ENCODE assay signal across 23 cellular contexts in genomic region chr2:173181982-173182381, GRCh38.
"Had no signal": no experiment of that assay in that cellular context is flagged by ENCODE, and none has a peak within 500 bp of the region (broad histone marks: within the 10 kb centered on the region; RNA-seq: fewer than 3 reads in every experiment).

No MANE protein-coding gene starts in this region.

- H3K4me1 ChIP-seq: left lung, lower lobe of right lung, pancreas, upper lobe of right lung had no signal

- H3K27ac ChIP-seq: left lung, lower lobe of right lung, neural progenitor cell, pancreas, skin epidermis, suprapubic skin, upper lobe of right lung, vagina had no signal

- H3K4me3 Mint-ChIP-seq: endodermal cell; immature natural killer cell; memory B cell; natural killer cell treated with Interleukin-12 subunit alpha and Interleukin-12 subunit beta and Interleukin-15 and Interleukin-18, amount 100 ng/mL, for 72 hours; neural progenitor cell; stimulated activated naive B cell treated with anti-CD40 and anti-IgM and Interleukin-4, amounts not matched to agents 10 μg/mL and 1 μg/mL and 100 μg/mL, for 72 hours had no signal

- DNase-seq: effector CD4-positive, alpha-beta T cell; endodermal cell; erythroblast; immature natural killer cell; left lung; lower lobe of right lung; midbrain; nucleus accumbens; pancreas; stimulated activated CD4-positive, alpha-beta T cell treated with anti-CD3 and anti-CD28 coated beads, Interleukin-2, amount 100 ng/mL, for 24 hours; stimulated activated CD4-positive, alpha-beta T cell treated with anti-CD3 and anti-CD28 coated beads, Interleukin-4, amount 100 ng/mL, for 4 hours; stimulated activated naive B cell treated with anti-CD40 and anti-IgM and Interleukin-4, amounts not matched to agents 10 μg/mL and 1 μg/mL and 100 μg/mL, for 72 hours; tibial artery; upper lobe of right lung had no signal

- H3K4me3 ChIP-seq: coronary artery, left lung, lower lobe of right lung, neural progenitor cell, pancreas, skin epidermis, suprapubic skin, tibial artery, upper lobe of right lung, vagina had no signal

- H3K27ac Mint-ChIP-seq: endodermal cell; immature natural killer cell; memory B cell; natural killer cell treated with Interleukin-12 subunit alpha and Interleukin-12 subunit beta and Interleukin-15 and Interleukin-18, amount 100 ng/mL, for 72 hours; neural progenitor cell; progenitor cell of endocrine pancreas; stimulated activated naive B cell treated with anti-CD40 and anti-IgM and Interleukin-4, amounts not matched to agents 10 μg/mL and 1 μg/mL and 100 μg/mL, for 72 hours had no signal

- ATAC-seq: left lung; lower lobe of right lung; natural killer cell treated with Interleukin-12 subunit alpha and Interleukin-12 subunit beta and Interleukin-15 and Interleukin-18, amount 100 ng/mL, for 72 hours; pancreas; sciatic nerve; stimulated activated naive B cell treated with anti-CD40 and anti-IgM and Interleukin-4, amounts not matched to agents 10 μg/mL and 1 μg/mL and 100 μg/mL, for 72 hours; upper lobe of right lung had no signal

- H3K36me3 Mint-ChIP-seq: immature natural killer cell; natural killer cell treated with Interleukin-12 subunit alpha and Interleukin-12 subunit beta and Interleukin-15 and Interleukin-18, amount 100 ng/mL, for 72 hours; neural progenitor cell had no signal

- H3K4me1 Mint-ChIP-seq: immature natural killer cell; memory B cell; stimulated activated naive B cell treated with anti-CD40 and anti-IgM and Interleukin-4, amounts not matched to agents 10 μg/mL and 1 μg/mL and 100 μg/mL, for 72 hours had no signal

- H3K27me3 ChIP-seq: left lung, neural progenitor cell, pancreas, suprapubic skin, tibial artery, upper lobe of right lung, vagina had no signal

- H3K9me3 Mint-ChIP-seq: memory B cell; natural killer cell treated with Interleukin-12 subunit alpha and Interleukin-12 subunit beta and Interleukin-15 and Interleukin-18, amount 100 ng/mL, for 72 hours; stimulated activated naive B cell treated with anti-CD40 and anti-IgM and Interleukin-4, amounts not matched to agents 10 μg/mL and 1 μg/mL and 100 μg/mL, for 72 hours had no signal

- H3K36me3 ChIP-seq: left lung, lower lobe of right lung, neural progenitor cell, pancreas, suprapubic skin, tibial artery, upper lobe of right lung, vagina had no signal

- H3K27me3 Mint-ChIP-seq: memory B cell; progenitor cell of endocrine pancreas; stimulated activated naive B cell treated with anti-CD40 and anti-IgM and Interleukin-4, amounts not matched to agents 10 μg/mL and 1 μg/mL and 100 μg/mL, for 72 hours had no signal

- H3K9me3 ChIP-seq: left lung, lower lobe of right lung, pancreas, suprapubic skin, tibial artery, upper lobe of right lung, vagina had no signal
